In the genomic region with DNA sequence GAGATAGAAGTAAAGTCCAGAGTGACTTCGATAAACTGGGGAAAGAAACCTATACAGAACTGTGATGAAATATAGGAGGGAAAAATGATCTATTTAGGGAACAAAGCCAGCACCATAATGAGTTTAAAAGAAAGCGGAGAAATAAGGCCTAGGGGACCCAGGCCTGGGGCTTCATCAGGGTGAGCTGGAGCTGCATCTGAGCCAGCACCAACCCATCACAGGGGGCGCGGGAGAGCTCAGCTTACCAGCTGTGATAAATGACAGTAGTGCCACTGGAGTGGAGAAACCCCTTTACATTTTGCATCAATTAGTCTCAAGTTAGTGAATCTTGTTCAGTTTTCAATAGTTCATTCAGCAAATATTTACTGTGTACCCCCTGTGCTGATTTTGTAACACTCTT, we compare ENCODE assay signal across 17 cellular contexts. TPM values are rescaled to one million over a fixed set of nuclear protein-coding genes. Genes with fewer than 3 reads are reported as not detected.
DNase-seq lines count a peak whose midpoint lies in the region; ATAC-seq and TF ChIP-seq lines count a peak whose summit lies in the region.
"Had no signal": no experiment of that assay in that cellular context is flagged by ENCODE, and none has a peak within 500 bp of the region (broad histone marks: within the 10 kb centered on the region; RNA-seq: fewer than 3 reads in every experiment).

No MANE protein-coding gene starts in this region.

- peaks cover 0 to 8% (median 4%) of the 10 kb centered on the region in 12 donors for H3K4me1 ChIP-seq in heart left ventricle

- peaks cover 9% of the 10 kb centered on the region for H3K4me1 Mint-ChIP-seq in nephron
- H3K4me1 Mint-ChIP-seq: CD14-positive monocyte; CD4-positive, alpha-beta memory T cell; H9 had no signal

- H3K36me3 ChIP-seq in heart left ventricle, result no peaks in the 10 kb centered on the region
- H3K36me3 ChIP-seq: BLaER1 had no signal

- H3K27ac ChIP-seq in heart left ventricle (no peak overlapping the region), coronary artery (no peak overlapping the region)
- H3K27ac ChIP-seq: BLaER1 had no signal

- no peaks in the 10 kb centered on the region for H3K9me3 Mint-ChIP-seq in nephron
- H3K9me3 Mint-ChIP-seq: CD14-positive monocyte; CD4-positive, alpha-beta memory T cell; H9 had no signal

- peak overlapping the region; percentile 3 to 35 (median 11) for H3K27ac Mint-ChIP-seq in nephron
- H3K27ac Mint-ChIP-seq: CD4-positive, alpha-beta memory T cell; H9 had no signal

- H3K9me3 ChIP-seq in heart left ventricle, result no peaks in the 10 kb centered on the region
- H3K9me3 ChIP-seq: BLaER1 had no signal

- H3K4me3 Mint-ChIP-seq in nephron, result no peak overlapping the region
- H3K4me3 Mint-ChIP-seq: CD14-positive monocyte; CD4-positive, alpha-beta memory T cell; H9 had no signal

- intact Hi-C loops in cardiac septum (cut with DNase I) (loop anchor here (5.0 kb wide), 2 partner anchors 42 to 322 kb away; no protein-coding TSS in a partner anchor), heart left ventricle (cut with DNase I) (loop anchor here in 8 of 10 donors (2.0 to 10.0 kb wide), 7 partner anchors 182 to 482 kb away; partner anchors contain the start of gene SEC61A1 (in 2 of the 8))

- H3K27me3 ChIP-seq in heart left ventricle, result no peaks in the 10 kb centered on the region
- H3K27me3 ChIP-seq: BLaER1 had no signal

- no peak for TF ChIP-seq POLR2A in heart left ventricle (IDR thresholded peaks at IDR 0.05)

- H3K4me3 ChIP-seq in heart left ventricle, result no peak overlapping the region
- no peak overlapping the region for H3K4me3 ChIP-seq in coronary artery
- H3K4me3 ChIP-seq: BLaER1, GM12878 had no signal

- no peaks in the 10 kb centered on the region for H3K36me3 Mint-ChIP-seq in nephron (ENCODE audit: low read depth)
- H3K36me3 Mint-ChIP-seq: CD14-positive monocyte; CD4-positive, alpha-beta memory T cell had no signal

- WGBS in heart left ventricle, 4 donors, result 91 to 96% (median 93%) methylated on average over 4 of the region's 4 CpGs

- DNase-seq in cardiac septum (ENCODE audit: low spot score) (peak; percentile 17), heart left ventricle (no peak), coronary artery (ENCODE audit: low spot score) (peak; percentile 22), omental fat pad (ENCODE audit: low spot score) (no peak)
- DNase-seq: 8988T; CD4-positive, alpha-beta memory T cell; DMS153; DMS79; GF-D8; H9; IMR-90 had no signal

- no peak for TF ChIP-seq CTCF in heart left ventricle (IDR thresholded peaks at IDR 0.05)
- no peak for TF ChIP-seq CTCF in coronary artery (IDR thresholded peaks at IDR 0.05)
- no peak for TF ChIP-seq CTCF in nephron (IDR thresholded peaks at IDR 0.05; ENCODE audit: unreplicated experiment in 3 of 3)
- TF ChIP-seq CTCF in omental fat pad (IDR thresholded peaks at IDR 0.05), result no peak

- H3K27me3 Mint-ChIP-seq in nephron (ENCODE audit: low read depth), result no peaks in the 10 kb centered on the region
- H3K27me3 Mint-ChIP-seq: CD4-positive, alpha-beta memory T cell had no signal

- no peak for ATAC-seq in heart left ventricle
- no peak for ATAC-seq in omental fat pad (ENCODE audit: low FRiP score)
- ATAC-seq in HG02970 (IDR thresholded peaks at IDR 0.05; ENCODE audit: low FRiP score, unreplicated experiment), result no peak
- ATAC-seq in HG03039 (IDR thresholded peaks at IDR 0.05; ENCODE audit: unreplicated experiment), result no peak
- ATAC-seq: GM12878 had no signal

RNA-seq across cellular contexts. Expression of gene PODXL2, which starts 21.3 kb away (rescaled TPM):
- total RNA-seq in cardiac septum (2.2 TPM), heart left ventricle (1 to 10 TPM in 8 of 9 donors, under 1 TPM in 1; 1.00 to 4.1 (median 2.1) TPM), omental fat pad (1 to 10 TPM; 1.7 to 6.3 (median 2.9) TPM)
- polyA plus RNA-seq in heart left ventricle, result 1 to 10 TPM in 1 of 2 donors, under 1 TPM in 1; 0.72 to 3.2 TPM

RNA-seq across cellular contexts. Expression of gene ABTB1, which starts 22.5 kb away (rescaled TPM):
- total RNA-seq in cardiac septum, result 25.5 TPM
- total RNA-seq in heart left ventricle, result 10 to 100 TPM; 15.4 to 39.3 (median 30.9) TPM
- polyA plus RNA-seq in heart left ventricle, result 10 to 100 TPM; 29.3 to 35.3 TPM
- total RNA-seq in omental fat pad, result 100 to 1,000 TPM in 1 of 4 donors, 10 to 100 TPM in 3; 19.5 to 114 (median 28.7) TPM

RNA-seq across cellular contexts. Expression of gene MCM2, which starts 52.0 kb away (rescaled TPM):
- total RNA-seq in cardiac septum, result 5.5 TPM
- 10 to 100 TPM in 1 of 9 donors, 1 to 10 TPM in 8; 4.0 to 12.4 (median 7.3) TPM for total RNA-seq in heart left ventricle
- polyA plus RNA-seq in heart left ventricle, result 1 to 10 TPM; 1.8 to 5.3 TPM
- 10 to 100 TPM in 1 of 4 donors, 1 to 10 TPM in 3; 2.7 to 10.4 (median 5.9) TPM for total RNA-seq in omental fat pad

RNA-seq across cellular contexts. Expression of gene TPRA1, which starts 59.7 kb away (rescaled TPM):
- total RNA-seq in cardiac septum, result 17.3 TPM
- total RNA-seq in heart left ventricle, result 10 to 100 TPM; 13.4 to 29.0 (median 20.4) TPM
- polyA plus RNA-seq in heart left ventricle, result 10 to 100 TPM; 16.1 to 27.8 TPM
- 10 to 100 TPM; 31.4 to 39.0 (median 33.5) TPM for total RNA-seq in omental fat pad

Comparison
In these comparisons a context has a peak if more than half of its experiments do, and no peak if none do; other contexts are left out.
1. DNase-seq: peak in cardiac septum (single experiment) and coronary artery (single experiment); none in heart left ventricle (0 of 5) and omental fat pad (single experiment).